ENCODE assay signal across 1 cellular context in the genomic region with DNA sequence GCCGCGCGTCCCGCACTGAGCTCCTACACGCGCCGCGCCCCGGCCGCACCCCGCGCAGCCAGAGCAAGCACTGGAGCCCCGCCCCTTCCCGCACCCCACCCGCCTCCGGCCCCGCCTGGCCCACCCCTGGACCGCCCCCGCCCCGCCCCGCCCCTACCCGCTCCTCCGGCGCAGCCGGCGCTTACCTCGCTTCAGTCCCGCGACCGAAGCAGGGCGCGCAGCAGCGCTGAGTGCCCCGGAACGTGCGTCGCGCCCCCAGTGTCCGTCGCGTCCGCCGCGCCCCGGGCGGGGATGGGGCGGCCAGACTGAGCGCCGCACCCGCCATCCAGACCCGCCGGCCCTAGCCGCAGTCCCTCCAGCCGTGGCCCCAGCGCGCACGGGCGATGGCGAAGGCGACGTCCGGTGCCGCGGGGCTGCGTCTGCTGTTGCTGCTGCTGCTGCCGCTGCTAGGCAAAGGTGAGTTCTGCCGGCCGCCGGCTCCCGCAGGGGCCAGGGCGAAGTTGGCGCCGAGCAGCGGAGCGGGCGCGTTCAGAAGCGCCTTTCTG.
TF ChIP-seq lines count a peak whose summit lies in the region.

Gene RET, plus strand, starts transcription at position 194 of the 545 bp plus-strand sequence. Its CDS starts 190 bp downstream, at position 384.

TF ChIP-seq in HepG2, 621 proteins besides CTCF, POLR2A, EP300 and RAD21 (continued from another document):
- TF ChIP-seq ZNF616 (CRISPR knock-in tag; IDR thresholded peaks at IDR 0.05; ENCODE audit: low read depth): no peak
TF ChIP-seq in HepG2: peak in this region for 0.
